Comparison of ENCODE assay signal across 19 cellular contexts in genomic region chr20:4471221-4471620, GRCh38.
DNase-seq lines count a peak whose midpoint lies in the region; ATAC-seq, FAIRE-seq and TF ChIP-seq lines count a peak whose summit lies in the region.
"Had no signal": no experiment of that assay in that cellular context is flagged by ENCODE, and none has a peak within 500 bp of the region (broad histone marks: within the 10 kb centered on the region; RNA-seq: fewer than 3 reads in every experiment).

No MANE protein-coding gene starts in this region.

- H3K79me2 ChIP-seq in SK-N-SH (ENCODE audit: insufficient read depth) (no peaks in the 10 kb centered on the region), astrocyte (ENCODE audit: insufficient read depth, low read length) (no peaks in the 10 kb centered on the region), osteoblast (ENCODE audit: insufficient read depth, low read length) (no peaks in the 10 kb centered on the region)

- no peaks in the 10 kb centered on the region for H4K20me1 ChIP-seq in SK-N-SH (ENCODE audit: insufficient read depth)
- no peaks in the 10 kb centered on the region for H4K20me1 ChIP-seq in astrocyte (ENCODE audit: insufficient read depth, low read length)
- no peaks in the 10 kb centered on the region for H4K20me1 ChIP-seq in osteoblast (ENCODE audit: insufficient read depth, low read length)

- peak; percentile 9 for FAIRE-seq in astrocyte (lab: Jason Lieb, UNC)
- FAIRE-seq: G401.6 had no signal

- peak overlapping the region in 1 of 2 experiments; percentile 63; a peak in 2 of 4 replicates for H3K27ac ChIP-seq in SK-N-SH (ENCODE audit: low read depth in 2 of 2, low read length in 1 of 2)
- no peak overlapping the region for H3K27ac ChIP-seq in astrocyte (ENCODE audit: low read depth, low read length)
- H3K27ac ChIP-seq in osteoblast (ENCODE audit: low read depth, low read length), result peak overlapping the region; percentile 2
- H3K27ac ChIP-seq: 22Rv1, RWPE1 had no signal

- peaks cover 21% of the 10 kb centered on the region for H3F3A ChIP-seq in SK-N-SH (replicated peaks; ENCODE audit: insufficient read depth)

- H3K4me2 ChIP-seq in SK-N-SH (peak overlapping the region; percentile 4; the same call in 1 of the 2 replicates), astrocyte (ENCODE audit: low read length) (no peak overlapping the region), osteoblast (ENCODE audit: insufficient read depth, low read length) (no peak overlapping the region)

- peaks cover 2% of the 10 kb centered on the region for H3K9me3 Mint-ChIP-seq in astrocyte (ENCODE audit: unreplicated experiment)
- H3K9me3 Mint-ChIP-seq in type B pancreatic cell, result no peaks in the 10 kb centered on the region
- H3K9me3 Mint-ChIP-seq in activated naive CD4-positive, alpha-beta T cell treated with anti-CD3 and anti-CD28 coated beads, Interleukin-2, amount 50 U/mL, for 72 hours, result no peaks in the 10 kb centered on the region
- H3K9me3 Mint-ChIP-seq: CD4-positive, alpha-beta T cell had no signal

- no peak for DNase-seq in SK-N-SH
- DNase-seq in HCEC 1CT, result peak; percentile 20
- peak; percentile 44 for DNase-seq in astrocyte (ENCODE audit: low read depth)
- no peak for DNase-seq in osteoblast (ENCODE audit: insufficient read length, low spot score, missing footprints)
- no peak for DNase-seq in type B pancreatic cell (ENCODE audit: extremely low spot score, unreplicated experiment)
- no peak for DNase-seq in stimulated activated CD4-positive, alpha-beta T cell treated with anti-CD3 and anti-CD28 coated beads, Interleukin-2, amount 100 ng/mL, for 24 hours
- no peak for DNase-seq in activated naive CD4-positive, alpha-beta T cell treated with anti-CD3 and anti-CD28 coated beads, Interleukin-2, amount 50 U/mL, for 72 hours (ENCODE audit: low spot score in 2 of 2)
- DNase-seq: Calu3; CD4-positive, alpha-beta T cell; H7; Kasumi-1; MV-4-11; NCI-H1417 treated with DMSO at 0.1 percent for 48 hours; NCI-H2081; NCI-H524 had no signal

- WGBS in SK-N-SH (ENCODE audit: low lambda C conversion rate), result 57% methylated on average over 4 of the region's 4 CpGs

- H3K4me3 Mint-ChIP-seq in astrocyte (ENCODE audit: unreplicated experiment), result no peak overlapping the region
- no peak overlapping the region for H3K4me3 Mint-ChIP-seq in type B pancreatic cell
- H3K4me3 Mint-ChIP-seq: CD4-positive, alpha-beta T cell had no signal

- H2AFZ ChIP-seq in SK-N-SH (ENCODE audit: low read depth), result 0 out of 2 replicates have a peak overlapping the region, but pooled peaks have one; percentile 14
- no peak overlapping the region for H2AFZ ChIP-seq in astrocyte (ENCODE audit: low read depth, low read length)
- no peak overlapping the region for H2AFZ ChIP-seq in osteoblast (ENCODE audit: low read length)

- H3K27ac Mint-ChIP-seq in astrocyte (ENCODE audit: unreplicated experiment) (no peak overlapping the region), type B pancreatic cell (no peak overlapping the region)
- H3K27ac Mint-ChIP-seq in activated naive CD4-positive, alpha-beta T cell treated with anti-CD3 and anti-CD28 coated beads, Interleukin-2, amount 50 U/mL, for 72 hours, result no peak overlapping the region
- H3K27ac Mint-ChIP-seq: CD4-positive, alpha-beta T cell had no signal

- no peak for TF ChIP-seq CTCF in SK-N-SH (IDR thresholded peaks at IDR 0.05)
- no peak for TF ChIP-seq CTCF in astrocyte (IDR thresholded peaks at IDR 0.05; ENCODE audit: insufficient read depth, low read depth, low read length)
- TF ChIP-seq CTCF in osteoblast (IDR thresholded peaks at IDR 0.05; ENCODE audit: extremely low read depth, low read depth, low read length), result no peak
- no peak for TF ChIP-seq CTCF in type B pancreatic cell (conservative IDR thresholded peaks at IDR 0.05)

- H3K27me3 Mint-ChIP-seq in astrocyte (ENCODE audit: low read depth, unreplicated experiment), result peaks cover 6% of the 10 kb centered on the region
- H3K27me3 Mint-ChIP-seq in type B pancreatic cell, result peaks cover 28% of the 10 kb centered on the region

- H3K4me1 ChIP-seq in SK-N-SH (ENCODE audit: control insufficient read depth in 1 of 2, insufficient read depth in 2 of 2, low read depth in 1 of 2, low read length in 1 of 2), result peaks cover 7 to 47% of the 10 kb centered on the region in 2 experiments
- peaks cover 12% of the 10 kb centered on the region for H3K4me1 ChIP-seq in astrocyte (ENCODE audit: insufficient read depth, low read length)
- peaks cover 32% of the 10 kb centered on the region for H3K4me1 ChIP-seq in osteoblast (ENCODE audit: insufficient read depth, low read length)

- no peaks in the 10 kb centered on the region for H3K36me3 ChIP-seq in SK-N-SH (replicated peaks in 1 of 2; ENCODE audit: control insufficient read depth in 1 of 2, insufficient read depth in 2 of 2, low read length in 1 of 2)
- no peaks in the 10 kb centered on the region for H3K36me3 ChIP-seq in astrocyte (ENCODE audit: insufficient read depth, low read length)
- no peaks in the 10 kb centered on the region for H3K36me3 ChIP-seq in osteoblast (ENCODE audit: insufficient read depth, low read length)

- H3K9ac ChIP-seq in SK-N-SH (no peak overlapping the region), astrocyte (ENCODE audit: low read length) (no peak overlapping the region)

- TF ChIP-seq EP300 in SK-N-SH (IDR thresholded peaks at IDR 0.05; ENCODE audit: borderline replicate concordance in 1 of 2, low read depth in 1 of 2, low read length in 1 of 2), result no peak

- no peak for TF ChIP-seq RAD21 in SK-N-SH (IDR thresholded peaks at IDR 0.05; ENCODE audit: low read length)

- H3K4me3 ChIP-seq in SK-N-SH (ENCODE audit: low read depth in 2 of 2, low read length in 1 of 2), result no peak overlapping the region
- no peak overlapping the region for H3K4me3 ChIP-seq in astrocyte (ENCODE audit: insufficient read depth, low read depth, low read length)
- H3K4me3 ChIP-seq in osteoblast (ENCODE audit: insufficient read depth, low read length), result no peak overlapping the region

- POLR2A ChIA-PET in SK-N-SH (lab: Yijun Ruan, JAX), result no interaction called here

- H3K9me2 ChIP-seq in SK-N-SH, result no peaks in the 10 kb centered on the region

- no peaks in the 10 kb centered on the region for H3K36me3 Mint-ChIP-seq in astrocyte (ENCODE audit: low read depth, unreplicated experiment)
- no peaks in the 10 kb centered on the region for H3K36me3 Mint-ChIP-seq in type B pancreatic cell
- H3K36me3 Mint-ChIP-seq in activated naive CD4-positive, alpha-beta T cell treated with anti-CD3 and anti-CD28 coated beads, Interleukin-2, amount 50 U/mL, for 72 hours, result no peaks in the 10 kb centered on the region

- CTCF ChIA-PET in SK-N-SH (lab: Yijun Ruan, JAX), result no interaction called here

- peaks cover 8% of the 10 kb centered on the region for H3K4me1 Mint-ChIP-seq in astrocyte (ENCODE audit: low read depth, unreplicated experiment)
- peaks cover 8% of the 10 kb centered on the region for H3K4me1 Mint-ChIP-seq in type B pancreatic cell (ENCODE audit: unreplicated experiment)

- H3K9me3 ChIP-seq in SK-N-SH (no peaks in the 10 kb centered on the region), astrocyte (ENCODE audit: insufficient read depth, low read depth, low read length) (no peaks in the 10 kb centered on the region), osteoblast (ENCODE audit: low read depth, low read length) (no peaks in the 10 kb centered on the region)

- H3K27me3 ChIP-seq in SK-N-SH (ENCODE audit: insufficient read depth) (no peaks in the 10 kb centered on the region), astrocyte (ENCODE audit: insufficient read depth, low read length) (no peaks in the 10 kb centered on the region), osteoblast (ENCODE audit: insufficient read depth, low read length) (no peaks in the 10 kb centered on the region)

- ATAC-seq in SK-N-SH treated with all-trans-retinoic acid at 6 μM for 48 hours, result no peak
- ATAC-seq in activated naive CD4-positive, alpha-beta T cell treated with anti-CD3 and anti-CD28 coated beads, Interleukin-2, amount 50 U/mL, for 72 hours, result no peak

TF ChIP-seq in SK-N-SH, 30 proteins besides CTCF, POLR2A, EP300 and RAD21 (continues in another document):
- TF ChIP-seq NFIC (IDR thresholded peaks at IDR 0.05; ENCODE audit: borderline replicate concordance), result no peak
- no peak for TF ChIP-seq TCF12 (IDR thresholded peaks at IDR 0.05)
- no peak for TF ChIP-seq MXI1 (IDR thresholded peaks at IDR 0.05; ENCODE audit: low read depth, low read length)
- no peak for TF ChIP-seq JUND (IDR thresholded peaks at IDR 0.05)
- TF ChIP-seq ZBTB33 (IDR thresholded peaks at IDR 0.05; ENCODE audit: borderline replicate concordance, low read depth), result no peak

TF ChIP-seq in SK-N-SH treated with all-trans-retinoic acid at 6 μM for 48 hours, 23 proteins besides CTCF, POLR2A, EP300 and RAD21 (continues in another document):
- TF ChIP-seq ESRRG (CRISPR knock-in tag; IDR thresholded peaks at IDR 0.05) (no peak), TCF4 (CRISPR knock-in tag; IDR thresholded peaks at IDR 0.05; ENCODE audit: borderline replicate concordance) (no peak), PATZ1 (CRISPR knock-in tag; IDR thresholded peaks at IDR 0.05; ENCODE audit: borderline replicate concordance) (no peak), BACH2 (CRISPR knock-in tag; IDR thresholded peaks at IDR 0.05; ENCODE audit: borderline replicate concordance) (no peak), OSR1 (CRISPR knock-in tag; IDR thresholded peaks at IDR 0.05) (no peak)

Comparison
In these comparisons a context has a peak if more than half of its experiments do, and no peak if none do; other contexts are left out.
1. DNase-seq: peak in HCEC 1CT (single experiment) and astrocyte (single experiment); none in SK-N-SH (single experiment), osteoblast (single experiment), type B pancreatic cell (single experiment), stimulated activated CD4-positive, alpha-beta T cell treated with anti-CD3 and anti-CD28 coated beads, Interleukin-2, amount 100 ng/mL, for 24 hours (0 of 2) and activated naive CD4-positive, alpha-beta T cell treated with anti-CD3 and anti-CD28 coated beads, Interleukin-2, amount 50 U/mL, for 72 hours (0 of 2).